In the genomic region with DNA sequence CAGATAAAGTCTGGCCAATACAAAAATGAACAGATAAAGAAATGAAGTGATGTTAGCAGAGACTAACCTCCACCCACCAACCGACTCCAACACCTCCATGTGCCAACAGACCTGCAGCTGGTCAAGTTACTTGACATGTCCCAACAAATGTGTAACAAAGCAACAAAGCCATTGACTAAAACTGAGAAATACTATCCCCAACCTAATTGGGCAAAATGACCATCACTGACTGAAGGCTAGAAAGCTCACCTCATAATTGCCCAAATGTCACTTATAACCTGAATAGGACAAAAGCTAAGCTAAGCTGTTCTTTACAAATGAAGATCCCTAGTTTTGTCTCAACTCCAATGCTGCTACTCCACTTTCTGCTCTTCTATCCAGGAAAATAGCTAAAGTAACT, we compare ENCODE assay signal across 22 cellular contexts. TPM values are rescaled to one million over a fixed set of nuclear protein-coding genes. Genes with fewer than 3 reads are reported as not detected.
A peak's percentile ranks its signal among the peaks of the same experiment; 100 is the strongest.
DNase-seq lines count a peak whose midpoint lies in the region; ATAC-seq and TF ChIP-seq lines count a peak whose summit lies in the region.
"Had no signal": no experiment of that assay in that cellular context is flagged by ENCODE, and none has a peak within 500 bp of the region (broad histone marks: within the 10 kb centered on the region; RNA-seq: fewer than 3 reads in every experiment).

No MANE protein-coding gene starts in this region.

- peaks cover 0 to 10% of the 10 kb centered on the region in 2 experiments for H3K36me3 ChIP-seq in SK-N-SH (replicated peaks in 1 of 2; ENCODE audit: control insufficient read depth in 1 of 2, insufficient read depth in 2 of 2, low read length in 1 of 2)
- H3K36me3 ChIP-seq in left ventricle myocardium inferior = no peaks in the 10 kb centered on the region

- H3K4me1 ChIP-seq in SK-N-SH (ENCODE audit: control insufficient read depth in 1 of 2, insufficient read depth in 2 of 2, low read depth in 1 of 2, low read length in 1 of 2) = peaks cover 13 to 25% of the 10 kb centered on the region in 2 experiments; a peak in 3 of 4 replicates
- H3K4me1 ChIP-seq in left ventricle myocardium inferior = peaks cover 25% of the 10 kb centered on the region

- POLR2A ChIA-PET in SK-N-SH (lab: Yijun Ruan, JAX) = interaction anchor here (1.4 kb wide), 1 partner anchor 10 kb away, joined by 4 read pairs; the partner anchor contains the start of gene PCAT6

- H3K27ac ChIP-seq in SK-N-SH (ENCODE audit: low read depth in 2 of 2, low read length in 1 of 2) (no peak overlapping the region), left ventricle myocardium inferior (replicated peaks) (no peak overlapping the region)
- H3K27ac ChIP-seq: GM23248 had no signal

- intact Hi-C loops in left ventricle myocardium inferior (cut with micrococcal nuclease) = no loop called here

- H3K4me3 ChIP-seq in SK-N-SH (ENCODE audit: low read depth in 2 of 2, low read length in 1 of 2) (no peak overlapping the region), left ventricle myocardium inferior (no peak overlapping the region)
- H3K4me3 ChIP-seq: GM23248, K562 had no signal

- no peak overlapping the region for H2AFZ ChIP-seq in SK-N-SH (ENCODE audit: low read depth)
- H2AFZ ChIP-seq: GM23248 had no signal

- H3K27me3 Mint-ChIP-seq in HFFc6 (ENCODE audit: insufficient read depth) = no peaks in the 10 kb centered on the region
- H3K27me3 Mint-ChIP-seq in brain = no peaks in the 10 kb centered on the region
- no peaks in the 10 kb centered on the region for H3K27me3 Mint-ChIP-seq in neural crest cell (ENCODE audit: low read depth)
- H3K27me3 Mint-ChIP-seq: B cell; CD4-positive, alpha-beta T cell had no signal

- H3K36me3 Mint-ChIP-seq in HFFc6 (ENCODE audit: low read depth) (no peaks in the 10 kb centered on the region), brain (peaks cover 55% of the 10 kb centered on the region), neural crest cell (ENCODE audit: low read depth) (peaks cover 5% of the 10 kb centered on the region)

- TF ChIP-seq RAD21 in SK-N-SH (IDR thresholded peaks at IDR 0.05; ENCODE audit: low read length) = no peak

- no peaks in the 10 kb centered on the region for H3K9me2 ChIP-seq in SK-N-SH

- H3K27ac Mint-ChIP-seq in HFFc6 (peak overlapping the region; percentile 59), brain (peak overlapping the region in 4 of 5 experiments; percentile 28 to 67 (median 61)), neural crest cell (ENCODE audit: unreplicated experiment) (no peak overlapping the region)
- H3K27ac Mint-ChIP-seq: B cell; CD4-positive, alpha-beta T cell had no signal

- no peak overlapping the region for H3K9ac ChIP-seq in SK-N-SH
- H3K9ac ChIP-seq: GM23248 had no signal

- H3F3A ChIP-seq in SK-N-SH (replicated peaks; ENCODE audit: insufficient read depth) = peaks cover 6% of the 10 kb centered on the region

- H4K20me1 ChIP-seq in SK-N-SH (ENCODE audit: insufficient read depth) = peaks cover 98% of the 10 kb centered on the region

- peaks cover 100% of the 10 kb centered on the region for H3K79me2 ChIP-seq in SK-N-SH (ENCODE audit: insufficient read depth)

- no peaks in the 10 kb centered on the region for H3K9me3 ChIP-seq in SK-N-SH
- H3K9me3 ChIP-seq in left ventricle myocardium inferior (replicated peaks) = no peaks in the 10 kb centered on the region
- H3K9me3 ChIP-seq: Caco-2 had no signal

- no peaks in the 10 kb centered on the region for H3K27me3 ChIP-seq in SK-N-SH (ENCODE audit: insufficient read depth)
- H3K27me3 ChIP-seq in left ventricle myocardium inferior (ENCODE audit: low read depth) = no peaks in the 10 kb centered on the region

- no peak for TF ChIP-seq EP300 in SK-N-SH (IDR thresholded peaks at IDR 0.05; ENCODE audit: borderline replicate concordance in 1 of 2, low read depth in 1 of 2, low read length in 1 of 2)

- CTCF ChIA-PET in SK-N-SH (lab: Yijun Ruan, JAX) = no interaction called here

- 100% methylated on average over 1 of the region's 1 CpG for WGBS in SK-N-SH (ENCODE audit: low lambda C conversion rate)

- H3K9me3 Mint-ChIP-seq in HFFc6 = no peaks in the 10 kb centered on the region
- H3K9me3 Mint-ChIP-seq in brain = peaks cover 0 to 3% (median 0%) of the 10 kb centered on the region in 5 experiments
- H3K9me3 Mint-ChIP-seq in neural crest cell = no peaks in the 10 kb centered on the region
- H3K9me3 Mint-ChIP-seq: CD4-positive, alpha-beta T cell had no signal

- DNase-seq in SK-N-SH (no peak), HFFc6 (no peak), neural crest cell (ENCODE audit: low read depth, low spot score) (no peak), left ventricle myocardium inferior (no peak), T-helper 1 cell (no peak)
- DNase-seq: 8988T; Caco-2; CD4-positive, alpha-beta T cell; GM23248; NCI-H1105 treated with DMSO at 0.1 percent for 48 hours; NCI-H1694; NCI-H510A treated with DMSO at 0.1 percent for 48 hours; NCI-H774; PC-3; RPMI8226; SIG-M5 had no signal

- H3K4me3 Mint-ChIP-seq in HFFc6 (no peak overlapping the region), brain (peak overlapping the region in 4 of 5 experiments; percentile 16 to 59 (median 30)), neural crest cell (peak overlapping the region; percentile 18)
- H3K4me3 Mint-ChIP-seq: B cell; CD4-positive, alpha-beta T cell had no signal

- TF ChIP-seq CTCF in SK-N-SH (IDR thresholded peaks at IDR 0.05) (no peak), HFFc6 (IDR thresholded peaks at IDR 0.05) (no peak), brain (conservative IDR thresholded peaks at IDR 0.05) (no peak), neural crest cell (conservative IDR thresholded peaks at IDR 0.05) (no peak), left ventricle myocardium inferior (IDR thresholded peaks at IDR 0.05; ENCODE audit: borderline replicate concordance) (no peak)

- peaks cover 47% of the 10 kb centered on the region for H3K4me1 Mint-ChIP-seq in HFFc6 (ENCODE audit: low read depth)
- peaks cover 89% of the 10 kb centered on the region for H3K4me1 Mint-ChIP-seq in brain
- peaks cover 42% of the 10 kb centered on the region for H3K4me1 Mint-ChIP-seq in neural crest cell

- H3K4me2 ChIP-seq in SK-N-SH = 0 out of 2 replicates have a peak overlapping the region, but pooled peaks have one; percentile 4

- ATAC-seq in SK-N-SH treated with all-trans-retinoic acid at 6 μM for 48 hours (no peak), GM18502 (IDR thresholded peaks at IDR 0.05; ENCODE audit: poor library complexity, unreplicated experiment) (no peak)
- ATAC-seq: HCT116, K562, PC-3 had no signal

TF ChIP-seq in SK-N-SH, 30 proteins besides CTCF, POLR2A, EP300 and RAD21 (continues in another document):
- TF ChIP-seq FOXM1 (IDR thresholded peaks at IDR 0.05; ENCODE audit: low read depth) (no peak), ELF1 (IDR thresholded peaks at IDR 0.05) (no peak), MEF2A (IDR thresholded peaks at IDR 0.05; ENCODE audit: borderline replicate concordance, low read depth) (no peak), TEAD4 (IDR thresholded peaks at IDR 0.05; ENCODE audit: borderline replicate concordance, insufficient read depth) (no peak), GABPA (IDR thresholded peaks at IDR 0.05; ENCODE audit: low read depth) (no peak), CHD2 (IDR thresholded peaks at IDR 0.05; ENCODE audit: low read length, partially characterized antibody) (no peak), POLR2AphosphoS5 (IDR thresholded peaks at IDR 0.05; ENCODE audit: low read depth, low read length) (no peak), YY1 (IDR thresholded peaks at IDR 0.05; ENCODE audit: low read depth) (no peak), NFIC (IDR thresholded peaks at IDR 0.05; ENCODE audit: borderline replicate concordance) (no peak), JUND (IDR thresholded peaks at IDR 0.05) (no peak), FOXJ3 (CRISPR knock-in tag; IDR thresholded peaks at IDR 0.05) (no peak), RXRA (IDR thresholded peaks at IDR 0.05; ENCODE audit: borderline replicate concordance, low read depth) (no peak), SMC3 (IDR thresholded peaks at IDR 0.05; ENCODE audit: low read depth, low read length) (no peak), RCOR1 (IDR thresholded peaks at IDR 0.05; ENCODE audit: low read length) (no peak)

TF ChIP-seq in SK-N-SH treated with all-trans-retinoic acid at 6 μM for 48 hours, 23 proteins besides CTCF, POLR2A, EP300 and RAD21:
- TF ChIP-seq ZC3H10 (CRISPR knock-in tag; IDR thresholded peaks at IDR 0.05) (no peak), OSR1 (CRISPR knock-in tag; IDR thresholded peaks at IDR 0.05) (no peak), ZFP3 (CRISPR knock-in tag; IDR thresholded peaks at IDR 0.05) (no peak), BACH2 (CRISPR knock-in tag; IDR thresholded peaks at IDR 0.05; ENCODE audit: borderline replicate concordance) (no peak), CSRNP3 (CRISPR knock-in tag; IDR thresholded peaks at IDR 0.05) (no peak), ISL1 (CRISPR knock-in tag; IDR thresholded peaks at IDR 0.05) (no peak), ARNTL (CRISPR knock-in tag; IDR thresholded peaks at IDR 0.05; ENCODE audit: borderline replicate concordance, low read depth) (no peak)

RNA-seq across cellular contexts. Expression of gene KDM5B, which starts 7.5 kb away (rescaled TPM):
- polyA plus RNA-seq in SK-N-SH (2012; rRNA removed) (21.7 and 25.1 TPM in 2 replicates), brain (ENCODE audit: insufficient read depth, low read depth, low replicate concordance) (61.5 TPM)
- 19.4 and 20.2 TPM in 2 replicates for polyA plus RNA-seq in SK-N-SH (2012; cell fraction: cytosol; rRNA removed)
- polyA plus RNA-seq in SK-N-SH (2012; cell fraction: nucleus; rRNA removed) = 44.3 and 67.7 TPM in 2 replicates
- total RNA-seq in HFFc6 (2021; fragmentation: NEBNext Ultra II Directional; extraction: Animal tissue kit (Norgen Biotek cat#: 25700)) = 10 to 100 TPM; 48.1 to 65.5 (median 53.5) TPM
- total RNA-seq in neural crest cell (158 TPM in 2 replicates), left ventricle myocardium inferior (11.9 TPM)

RNA-seq across cellular contexts. Expression of gene PCAT6, which starts 10.0 kb away (rescaled TPM):
- polyA plus RNA-seq in SK-N-SH (2012; rRNA removed) (5.1 and 6.9 TPM in 2 replicates), brain (ENCODE audit: insufficient read depth, low read depth, low replicate concordance) (14.5 TPM)
- polyA plus RNA-seq in SK-N-SH (2012; cell fraction: cytosol; rRNA removed) = 4.0 and 4.9 TPM in 2 replicates
- polyA plus RNA-seq in SK-N-SH (2012; cell fraction: nucleus; rRNA removed) = 6.8 and 8.3 TPM in 2 replicates
- 1 to 10 TPM; 1.7 to 4.0 (median 1.8) TPM for total RNA-seq in HFFc6 (2021; fragmentation: NEBNext Ultra II Directional; extraction: Animal tissue kit (Norgen Biotek cat#: 25700))
- total RNA-seq in neural crest cell (4.5 and 5.7 TPM in 2 replicates), left ventricle myocardium inferior (1.0 TPM)
- total RNA-seq: Caco-2, GM23248 had no signal
